ENCODE assay signal across 30 cellular contexts in the genomic region with DNA sequence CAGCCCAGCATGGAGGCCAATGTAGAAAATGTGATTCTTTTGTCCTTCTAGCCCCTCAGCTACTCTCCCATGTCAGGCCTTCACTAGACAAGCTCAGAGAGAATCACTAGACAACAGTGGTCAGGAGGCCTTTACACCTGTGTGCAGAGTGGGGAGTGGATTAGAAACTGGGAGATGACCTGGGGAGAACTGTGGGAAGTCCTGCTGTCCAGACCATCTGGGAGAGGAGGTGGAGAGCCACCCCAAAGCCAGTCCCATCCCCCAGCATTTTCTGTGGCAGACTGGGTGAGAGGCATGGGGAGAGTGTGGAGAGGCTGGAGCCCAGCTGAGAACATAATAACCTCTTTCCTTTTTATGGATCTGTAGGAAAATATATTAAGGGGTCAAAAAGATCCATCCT.
"Had no signal": no experiment of that assay in that cellular context is flagged by ENCODE, and none has a peak within 500 bp of the region (broad histone marks: within the 10 kb centered on the region; RNA-seq: fewer than 3 reads in every experiment).

No MANE protein-coding gene starts in this region.

- H3K4me2 ChIP-seq: hepatocyte had no signal

- H3K4me3 ChIP-seq: gastroesophageal sphincter, hepatocyte, mucosa of descending colon, pancreas, prostate gland, sigmoid colon, stomach, thyroid gland, upper lobe of right lung had no signal

- H3K36me3 Mint-ChIP-seq: activated naive CD8-positive, alpha-beta T cell; natural killer cell treated with Interleukin-12 subunit alpha and Interleukin-12 subunit beta and Interleukin-15 and Interleukin-18, amount 100 ng/mL, for 72 hours; stimulated activated naive B cell treated with anti-CD40 and anti-IgM and Interleukin-4, amounts not matched to agents 10 μg/mL and 1 μg/mL and 100 μg/mL, for 72 hours had no signal

- H3K36me3 ChIP-seq: gastroesophageal sphincter, pancreas, prostate gland, sigmoid colon, stomach, thyroid gland, upper lobe of right lung had no signal

- H3K27ac ChIP-seq: gastroesophageal sphincter, hepatocyte, pancreas, prostate gland, sigmoid colon, stomach, thyroid gland, upper lobe of right lung had no signal

- H2AFZ ChIP-seq: hepatocyte had no signal

- H3K4me1 Mint-ChIP-seq: activated CD4-positive, alpha-beta T cell treated with anti-CD3 and anti-CD28 coated beads for 36 hours; stimulated activated naive B cell treated with anti-CD40 and anti-IgM and Interleukin-4, amounts not matched to agents 10 μg/mL and 1 μg/mL and 100 μg/mL, for 72 hours had no signal

- H3K79me2 ChIP-seq: hepatocyte had no signal

- H3K27me3 Mint-ChIP-seq: activated naive CD8-positive, alpha-beta T cell had no signal

- FAIRE-seq: endothelial cell of umbilical vein, pancreas, small intestine had no signal

- DNase-seq: activated CD4-positive, alpha-beta T cell treated with anti-CD3 and anti-CD28 coated beads for 36 hours; activated CD4-positive, CD25-positive, alpha-beta regulatory T cell; activated CD8-positive, alpha-beta memory T cell treated with anti-CD3 and anti-CD28 coated beads for 24 hours; activated effector memory CD4-positive, alpha-beta T cell treated with Interleukin-2 at 50 U/mL for 16 hours; activated naive CD4-positive, alpha-beta T cell treated with Interleukin-2 at 50 U/mL for 16 hours; anterior cingulate cortex; cortex of kidney; effector memory CD8-positive, alpha-beta T cell; islet precursor cell; left cardiac atrium; left ventricle myocardium superior; mucosa of descending colon; pancreas; retina; sigmoid colon; small intestine; stimulated activated CD4-positive, alpha-beta T cell treated with anti-CD3 and anti-CD28 coated beads, Interleukin-1b, Interleukin-23, amount 100 ng/mL, for 48 hours; stimulated activated CD4-positive, alpha-beta T cell treated with anti-CD3 and anti-CD28 coated beads, Interleukin-4, amount 100 ng/mL, for 4 hours; stimulated activated CD8-positive, alpha-beta memory T cell treated with anti-CD3 and anti-CD28 coated beads, Interleukin-4, amount 100 ng/mL, for 48 hours; stimulated activated naive B cell treated with anti-CD40 and anti-IgM and Interleukin-4, amounts not matched to agents 10 μg/mL and 1 μg/mL and 100 μg/mL, for 72 hours; stomach; thyroid gland; upper lobe of right lung had no signal

- ATAC-seq: activated CD4-positive, alpha-beta T cell treated with anti-CD3 and anti-CD28 coated beads for 36 hours; effector memory CD8-positive, alpha-beta T cell; gastroesophageal sphincter; left cardiac atrium; left ventricle myocardium superior; mucosa of descending colon; stimulated activated naive B cell treated with anti-CD40 and anti-IgM and Interleukin-4, amounts not matched to agents 10 μg/mL and 1 μg/mL and 100 μg/mL, for 72 hours; upper lobe of right lung had no signal

- H3K27me3 ChIP-seq: gastroesophageal sphincter, pancreas, sigmoid colon, stomach, thyroid gland, upper lobe of right lung had no signal

- H3K4me3 Mint-ChIP-seq: activated CD4-positive, alpha-beta T cell treated with anti-CD3 and anti-CD28 coated beads for 36 hours; activated naive CD8-positive, alpha-beta T cell; effector memory CD8-positive, alpha-beta T cell; natural killer cell treated with Interleukin-12 subunit alpha and Interleukin-12 subunit beta and Interleukin-15 and Interleukin-18, amount 100 ng/mL, for 72 hours; stimulated activated naive B cell treated with anti-CD40 and anti-IgM and Interleukin-4, amounts not matched to agents 10 μg/mL and 1 μg/mL and 100 μg/mL, for 72 hours; T-helper 2 cell treated with Interferon-gamma antibody and Interleukin-4, amounts not matched to agents 5 μg/mL and 100 μg/mL, for 36 hours had no signal

- H3K9me3 Mint-ChIP-seq: effector memory CD8-positive, alpha-beta T cell; natural killer cell treated with Interleukin-12 subunit alpha and Interleukin-12 subunit beta and Interleukin-15 and Interleukin-18, amount 100 ng/mL, for 72 hours; stimulated activated naive B cell treated with anti-CD40 and anti-IgM and Interleukin-4, amounts not matched to agents 10 μg/mL and 1 μg/mL and 100 μg/mL, for 72 hours; T-helper 2 cell treated with Interferon-gamma antibody and Interleukin-4, amounts not matched to agents 5 μg/mL and 100 μg/mL, for 36 hours had no signal

- H3K27ac Mint-ChIP-seq: activated CD4-positive, alpha-beta T cell treated with anti-CD3 and anti-CD28 coated beads for 36 hours; activated naive CD8-positive, alpha-beta T cell; effector memory CD8-positive, alpha-beta T cell; natural killer cell treated with Interleukin-12 subunit alpha and Interleukin-12 subunit beta and Interleukin-15 and Interleukin-18, amount 100 ng/mL, for 72 hours; stimulated activated naive B cell treated with anti-CD40 and anti-IgM and Interleukin-4, amounts not matched to agents 10 μg/mL and 1 μg/mL and 100 μg/mL, for 72 hours; T-helper 2 cell treated with Interferon-gamma antibody and Interleukin-4, amounts not matched to agents 5 μg/mL and 100 μg/mL, for 36 hours had no signal

- H3K9me3 ChIP-seq: gastroesophageal sphincter, mucosa of descending colon, pancreas, prostate gland, sigmoid colon, stomach, thyroid gland, upper lobe of right lung had no signal

- H3K4me1 ChIP-seq: gastroesophageal sphincter, pancreas, prostate gland, sigmoid colon, stomach, thyroid gland, upper lobe of right lung had no signal
